ENCODE assay signal across 21 cellular contexts in the genomic region with DNA sequence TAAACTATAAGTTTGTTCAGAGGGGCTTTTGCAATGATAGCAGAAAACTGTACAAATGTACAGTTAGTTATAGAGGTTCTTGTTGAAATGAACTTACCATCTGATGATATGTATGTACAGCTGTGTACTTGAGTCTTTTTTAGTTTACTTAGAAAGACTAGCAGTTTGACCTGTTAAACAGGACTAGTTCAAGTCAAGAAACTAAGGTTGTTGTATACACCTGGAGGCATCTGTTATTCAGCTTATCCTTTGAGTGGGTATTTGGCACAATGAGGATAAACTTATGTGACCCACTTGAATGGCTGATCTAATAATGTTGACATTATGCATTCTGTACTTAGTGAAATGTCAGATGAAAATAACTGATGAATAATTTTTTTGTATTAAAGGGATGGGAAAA. TPM values are rescaled to one million over a fixed set of nuclear protein-coding genes. Genes with fewer than 3 reads are reported as not detected.
DNase-seq lines count a peak whose midpoint lies in the region; ATAC-seq and TF ChIP-seq lines count a peak whose summit lies in the region.
"Had no signal": no experiment of that assay in that cellular context is flagged by ENCODE, and none has a peak within 500 bp of the region (broad histone marks: within the 10 kb centered on the region; RNA-seq: fewer than 3 reads in every experiment).

No MANE protein-coding gene starts in this region.

- H3K36me3 Mint-ChIP-seq in progenitor cell of endocrine pancreas (ENCODE audit: insufficient read depth): peaks cover 12% of the 10 kb centered on the region

- no peak overlapping the region for H2AFZ ChIP-seq in SK-N-SH (ENCODE audit: low read depth)

- ATAC-seq in SK-N-SH treated with all-trans-retinoic acid at 6 μM for 48 hours: no peak
- no peak for ATAC-seq in HG03139 (IDR thresholded peaks at IDR 0.05; ENCODE audit: unreplicated experiment)
- ATAC-seq: Panc1 had no signal

- H3K27me3 ChIP-seq in SK-N-SH (ENCODE audit: insufficient read depth): no peaks in the 10 kb centered on the region

- peaks cover 58% of the 10 kb centered on the region for H4K20me1 ChIP-seq in SK-N-SH (ENCODE audit: insufficient read depth)

- no peak overlapping the region for H3K9ac ChIP-seq in SK-N-SH
- H3K9ac ChIP-seq: KMS-11 had no signal

- peaks cover 45% of the 10 kb centered on the region for H3K79me2 ChIP-seq in SK-N-SH (ENCODE audit: insufficient read depth)

- H3K4me1 ChIP-seq in SK-N-SH (ENCODE audit: control insufficient read depth in 1 of 2, insufficient read depth in 2 of 2, low read depth in 1 of 2, low read length in 1 of 2): peaks cover 10 to 17% of the 10 kb centered on the region in 2 experiments; a peak in 3 of 4 replicates

- no peak overlapping the region for H3K4me3 Mint-ChIP-seq in progenitor cell of endocrine pancreas (ENCODE audit: low read depth)
- H3K4me3 Mint-ChIP-seq: CD14-positive monocyte had no signal

- H3K4me2 ChIP-seq in SK-N-SH: no peak overlapping the region
- H3K4me2 ChIP-seq: KMS-11 had no signal

- no peaks in the 10 kb centered on the region for H3K9me3 ChIP-seq in SK-N-SH

- H3K27ac Mint-ChIP-seq in progenitor cell of endocrine pancreas: peak overlapping the region; percentile 81
- H3K27ac Mint-ChIP-seq: CD14-positive monocyte had no signal

- POLR2A ChIA-PET in SK-N-SH (lab: Yijun Ruan, JAX): no interaction called here

- no peak for TF ChIP-seq EP300 in SK-N-SH (IDR thresholded peaks at IDR 0.05; ENCODE audit: borderline replicate concordance in 1 of 2, low read depth in 1 of 2, low read length in 1 of 2)

- H3K9me2 ChIP-seq in SK-N-SH: no peaks in the 10 kb centered on the region

- no peak overlapping the region for H3K4me3 ChIP-seq in SK-N-SH (ENCODE audit: low read depth in 2 of 2, low read length in 1 of 2)
- H3K4me3 ChIP-seq: GM12878 had no signal

- peaks cover 26% of the 10 kb centered on the region for H3K4me1 Mint-ChIP-seq in progenitor cell of endocrine pancreas (ENCODE audit: low read depth)
- H3K4me1 Mint-ChIP-seq: CD14-positive monocyte had no signal

- no peak overlapping the region for H3K27ac ChIP-seq in SK-N-SH (ENCODE audit: low read depth in 2 of 2, low read length in 1 of 2)
- H3K27ac ChIP-seq in VCaP: peak overlapping the region; percentile 48; the same call in 1 of the 2 replicates
- H3K27ac ChIP-seq: KMS-11 had no signal

- no peak for TF ChIP-seq CTCF in SK-N-SH (IDR thresholded peaks at IDR 0.05)
- no peak for TF ChIP-seq CTCF in VCaP (conservative IDR thresholded peaks at IDR 0.05)
- TF ChIP-seq CTCF in progenitor cell of endocrine pancreas (IDR thresholded peaks at IDR 0.05; ENCODE audit: unreplicated experiment): no peak

- TF ChIP-seq RAD21 in SK-N-SH (IDR thresholded peaks at IDR 0.05; ENCODE audit: low read length): no peak

- no peaks in the 10 kb centered on the region for H3K9me3 Mint-ChIP-seq in progenitor cell of endocrine pancreas (ENCODE audit: low read depth)
- H3K9me3 Mint-ChIP-seq: CD14-positive monocyte had no signal

- H3K36me3 ChIP-seq in SK-N-SH (replicated peaks in 1 of 2; ENCODE audit: control insufficient read depth in 1 of 2, insufficient read depth in 2 of 2, low read length in 1 of 2): peaks cover 57 to 59% of the 10 kb centered on the region in 2 experiments

- DNase-seq in SK-N-SH: no peak
- DNase-seq in DMS53 treated with DMSO at 0.1 percent for 48 hours (lab: John Stamatoyannopoulos, UW; ENCODE audit: unreplicated experiment): peak; percentile 94
- no peak for DNase-seq in progenitor cell of endocrine pancreas (ENCODE audit: low spot score, unreplicated experiment)
- DNase-seq in medulla oblongata (ENCODE audit: extremely low spot score): no peak
- DNase-seq: DMS79 treated with DMSO at 0.1 percent for 48 hours, H7, NCI-H1694, NCI-H2081, NCI-H2171, NCI-H345, NCI-H526 treated with DMSO at 0.1 percent for 48 hours, SIG-M5, T-helper 1 cell had no signal

- no peaks in the 10 kb centered on the region for H3K27me3 Mint-ChIP-seq in progenitor cell of endocrine pancreas
- H3K27me3 Mint-ChIP-seq: B cell had no signal

- peaks cover 30% of the 10 kb centered on the region for H3F3A ChIP-seq in SK-N-SH (replicated peaks; ENCODE audit: insufficient read depth)

- CTCF ChIA-PET in SK-N-SH (lab: Yijun Ruan, JAX): no interaction called here

TF ChIP-seq in SK-N-SH treated with all-trans-retinoic acid at 6 μM for 48 hours, 23 proteins besides CTCF, POLR2A, EP300 and RAD21:
- TF ChIP-seq, protein P1, sequence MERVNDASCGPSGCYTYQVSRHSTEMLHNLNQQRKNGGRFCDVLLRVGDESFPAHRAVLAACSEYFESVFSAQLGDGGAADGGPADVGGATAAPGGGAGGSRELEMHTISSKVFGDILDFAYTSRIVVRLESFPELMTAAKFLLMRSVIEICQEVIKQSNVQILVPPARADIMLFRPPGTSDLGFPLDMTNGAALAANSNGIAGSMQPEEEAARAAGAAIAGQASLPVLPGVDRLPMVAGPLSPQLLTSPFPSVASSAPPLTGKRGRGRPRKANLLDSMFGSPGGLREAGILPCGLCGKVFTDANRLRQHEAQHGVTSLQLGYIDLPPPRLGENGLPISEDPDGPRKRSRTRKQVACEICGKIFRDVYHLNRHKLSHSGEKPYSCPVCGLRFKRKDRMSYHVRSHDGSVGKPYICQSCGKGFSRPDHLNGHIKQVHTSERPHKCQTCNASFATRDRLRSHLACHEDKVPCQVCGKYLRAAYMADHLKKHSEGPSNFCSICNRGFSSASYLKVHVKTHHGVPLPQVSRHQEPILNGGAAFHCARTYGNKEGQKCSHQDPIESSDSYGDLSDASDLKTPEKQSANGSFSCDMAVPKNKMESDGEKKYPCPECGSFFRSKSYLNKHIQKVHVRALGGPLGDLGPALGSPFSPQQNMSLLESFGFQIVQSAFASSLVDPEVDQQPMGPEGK (CRISPR knock-in tag; IDR thresholded peaks at IDR 0.05; ENCODE audit: borderline replicate concordance): no peak
- peak; percentile 54 for TF ChIP-seq ISL1 (CRISPR knock-in tag; IDR thresholded peaks at IDR 0.05)

TF ChIP-seq in SK-N-SH, 30 proteins besides CTCF, POLR2A, EP300 and RAD21 (continues in another document):
- TF ChIP-seq RXRA (IDR thresholded peaks at IDR 0.05; ENCODE audit: borderline replicate concordance, low read depth) (no peak), SIN3A (IDR thresholded peaks at IDR 0.05; ENCODE audit: borderline replicate concordance, low read depth, low read length) (no peak), GABPA (IDR thresholded peaks at IDR 0.05; ENCODE audit: low read depth) (no peak), GATA2 (CRISPR knock-in tag; IDR thresholded peaks at IDR 0.05) (no peak), FOSL2 (IDR thresholded peaks at IDR 0.05; ENCODE audit: borderline replicate concordance, low read depth) (no peak), JUND (IDR thresholded peaks at IDR 0.05) (no peak), TEAD4 (IDR thresholded peaks at IDR 0.05; ENCODE audit: borderline replicate concordance, insufficient read depth) (no peak), FOXM1 (IDR thresholded peaks at IDR 0.05; ENCODE audit: low read depth) (no peak), TAF1 (IDR thresholded peaks at IDR 0.05; ENCODE audit: borderline replicate concordance, low read depth, low read length) (no peak), POLR2AphosphoS5 (IDR thresholded peaks at IDR 0.05; ENCODE audit: low read depth, low read length) (no peak), NRF1 (IDR thresholded peaks at IDR 0.05; ENCODE audit: low read depth, low read length) (no peak), YY1 (IDR thresholded peaks at IDR 0.05; ENCODE audit: low read depth) (no peak), MEF2A (IDR thresholded peaks at IDR 0.05; ENCODE audit: borderline replicate concordance, low read depth) (no peak)
- TF ChIP-seq, protein P2, sequence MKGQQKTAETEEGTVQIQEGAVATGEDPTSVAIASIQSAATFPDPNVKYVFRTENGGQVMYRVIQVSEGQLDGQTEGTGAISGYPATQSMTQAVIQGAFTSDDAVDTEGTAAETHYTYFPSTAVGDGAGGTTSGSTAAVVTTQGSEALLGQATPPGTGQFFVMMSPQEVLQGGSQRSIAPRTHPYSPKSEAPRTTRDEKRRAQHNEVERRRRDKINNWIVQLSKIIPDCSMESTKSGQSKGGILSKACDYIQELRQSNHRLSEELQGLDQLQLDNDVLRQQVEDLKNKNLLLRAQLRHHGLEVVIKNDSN (IDR thresholded peaks at IDR 0.05; ENCODE audit: borderline replicate concordance, low read depth): no peak
- TF ChIP-seq, protein P3, sequence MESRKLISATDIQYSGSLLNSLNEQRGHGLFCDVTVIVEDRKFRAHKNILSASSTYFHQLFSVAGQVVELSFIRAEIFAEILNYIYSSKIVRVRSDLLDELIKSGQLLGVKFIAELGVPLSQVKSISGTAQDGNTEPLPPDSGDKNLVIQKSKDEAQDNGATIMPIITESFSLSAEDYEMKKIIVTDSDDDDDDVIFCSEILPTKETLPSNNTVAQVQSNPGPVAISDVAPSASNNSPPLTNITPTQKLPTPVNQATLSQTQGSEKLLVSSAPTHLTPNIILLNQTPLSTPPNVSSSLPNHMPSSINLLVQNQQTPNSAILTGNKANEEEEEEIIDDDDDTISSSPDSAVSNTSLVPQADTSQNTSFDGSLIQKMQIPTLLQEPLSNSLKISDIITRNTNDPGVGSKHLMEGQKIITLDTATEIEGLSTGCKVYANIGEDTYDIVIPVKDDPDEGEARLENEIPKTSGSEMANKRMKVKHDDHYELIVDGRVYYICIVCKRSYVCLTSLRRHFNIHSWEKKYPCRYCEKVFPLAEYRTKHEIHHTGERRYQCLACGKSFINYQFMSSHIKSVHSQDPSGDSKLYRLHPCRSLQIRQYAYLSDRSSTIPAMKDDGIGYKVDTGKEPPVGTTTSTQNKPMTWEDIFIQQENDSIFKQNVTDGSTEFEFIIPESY (IDR thresholded peaks at IDR 0.05; ENCODE audit: borderline replicate concordance, low read depth): no peak
- TF ChIP-seq, protein P4, sequence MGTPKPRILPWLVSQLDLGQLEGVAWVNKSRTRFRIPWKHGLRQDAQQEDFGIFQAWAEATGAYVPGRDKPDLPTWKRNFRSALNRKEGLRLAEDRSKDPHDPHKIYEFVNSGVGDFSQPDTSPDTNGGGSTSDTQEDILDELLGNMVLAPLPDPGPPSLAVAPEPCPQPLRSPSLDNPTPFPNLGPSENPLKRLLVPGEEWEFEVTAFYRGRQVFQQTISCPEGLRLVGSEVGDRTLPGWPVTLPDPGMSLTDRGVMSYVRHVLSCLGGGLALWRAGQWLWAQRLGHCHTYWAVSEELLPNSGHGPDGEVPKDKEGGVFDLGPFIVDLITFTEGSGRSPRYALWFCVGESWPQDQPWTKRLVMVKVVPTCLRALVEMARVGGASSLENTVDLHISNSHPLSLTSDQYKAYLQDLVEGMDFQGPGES (IDR thresholded peaks at IDR 0.05; ENCODE audit: low read depth, low read length): no peak

RNA-seq across cellular contexts. Expression of a gene that starts 13.4 kb away (rescaled TPM):
- 5.9 and 9.6 TPM in 2 replicates for polyA plus RNA-seq in SK-N-SH (2012; rRNA removed)
- polyA plus RNA-seq in SK-N-SH (2012; cell fraction: cytosol; rRNA removed): 4.9 and 6.4 TPM in 2 replicates
- 16.2 and 33.1 TPM in 2 replicates for polyA plus RNA-seq in SK-N-SH (2012; cell fraction: nucleus; rRNA removed)
- 15.3 and 18.3 TPM in 2 replicates for total RNA-seq in progenitor cell of endocrine pancreas

RNA-seq across cellular contexts. Expression of a gene that starts 17.8 kb away (rescaled TPM):
- polyA plus RNA-seq in SK-N-SH (2012; rRNA removed): 16.9 and 21.4 TPM in 2 replicates
- 24.9 and 29.6 TPM in 2 replicates for polyA plus RNA-seq in SK-N-SH (2012; cell fraction: cytosol; rRNA removed)
- 14.1 and 22.9 TPM in 2 replicates for polyA plus RNA-seq in SK-N-SH (2012; cell fraction: nucleus; rRNA removed)
- 37.6 and 39.7 TPM in 2 replicates for total RNA-seq in progenitor cell of endocrine pancreas
